11 cellular contexts compared by ENCODE assay signal in genomic region chr5:156942064-156942463, GRCh38. TPM values are rescaled to one million over a fixed set of nuclear protein-coding genes. Genes with fewer than 3 reads are reported as not detected.
DNase-seq lines count a peak whose midpoint lies in the region; ATAC-seq and TF ChIP-seq lines count a peak whose summit lies in the region.
"Had no signal": no experiment of that assay in that cellular context is flagged by ENCODE, and none has a peak within 500 bp of the region (broad histone marks: within the 10 kb centered on the region; RNA-seq: fewer than 3 reads in every experiment).

No MANE protein-coding gene starts in this region.

- WGBS in sigmoid colon, 2 donors, result 15 to 35% methylated on average over 2 of the region's 2 CpGs
- 47% methylated on average over 2 of the region's 2 CpGs for WGBS in prostate gland

- no peak overlapping the region for H3K4me3 ChIP-seq in sigmoid colon
- H3K4me3 ChIP-seq in prostate gland, result no peak overlapping the region

- peaks cover 41% of the 10 kb centered on the region for H3K4me1 Mint-ChIP-seq in activated T-cell treated with anti-CD3 and anti-CD28 coated beads, Interleukin-2, amount 50 U/mL, for 72 hours (ENCODE audit: low read depth)
- peaks cover 24% of the 10 kb centered on the region for H3K4me1 Mint-ChIP-seq in stimulated activated naive CD8-positive, alpha-beta T cell treated with anti-CD3 and anti-CD28 coated beads, Interleukin-15, Interleukin-2, amounts not matched to agents 100 ng/mL and 50 ng/mL, for 24 hours (ENCODE audit: low read depth)

- peak overlapping the region; percentile 42 to 62 for H3K4me3 Mint-ChIP-seq in activated T-cell treated with anti-CD3 and anti-CD28 coated beads, Interleukin-2, amount 50 U/mL, for 72 hours
- H3K4me3 Mint-ChIP-seq in stimulated activated naive CD8-positive, alpha-beta T cell treated with anti-CD3 and anti-CD28 coated beads, Interleukin-15, Interleukin-2, amounts not matched to agents 100 ng/mL and 50 ng/mL, for 24 hours, result no peak overlapping the region

- TF ChIP-seq EP300 in sigmoid colon (IDR thresholded peaks at IDR 0.05), result no peak

- H3K9me3 ChIP-seq in sigmoid colon (no peaks in the 10 kb centered on the region), prostate gland (no peaks in the 10 kb centered on the region)

- no peak for TF ChIP-seq CTCF in sigmoid colon (IDR thresholded peaks at IDR 0.05)
- no peak for TF ChIP-seq CTCF in prostate gland (IDR thresholded peaks at IDR 0.05)

- no peaks in the 10 kb centered on the region for H3K27me3 ChIP-seq in sigmoid colon
- H3K27me3 ChIP-seq in prostate gland (replicated peaks; ENCODE audit: insufficient read depth), result no peaks in the 10 kb centered on the region

- no peak for TF ChIP-seq POLR2A in sigmoid colon (IDR thresholded peaks at IDR 0.05)
- TF ChIP-seq POLR2A in prostate gland (IDR thresholded peaks at IDR 0.05), result no peak

- intact Hi-C loops in sigmoid colon (cut with DNase I) (no loop called here), prostate gland (cut with DNase I) (no loop called here)

- peaks cover 7 to 10% of the 10 kb centered on the region in 2 donors for H3K9me3 Mint-ChIP-seq in activated T-cell treated with anti-CD3 and anti-CD28 coated beads, Interleukin-2, amount 50 U/mL, for 72 hours
- H3K9me3 Mint-ChIP-seq in stimulated activated naive CD8-positive, alpha-beta T cell treated with anti-CD3 and anti-CD28 coated beads, Interleukin-15, Interleukin-2, amounts not matched to agents 100 ng/mL and 50 ng/mL, for 24 hours, result peaks cover 3% of the 10 kb centered on the region

- peak in 1 of 2 donors; percentile 25 for DNase-seq in activated T-cell treated with anti-CD3 and anti-CD28 coated beads, Interleukin-2, amount 50 U/mL, for 72 hours
- DNase-seq in activated T-cell treated with anti-CD3 and anti-CD28 coated beads, Interleukin-2, amount 50 U/mL, for 48 hours, result no peak
- DNase-seq in NCI-H69 (lab: John Stamatoyannopoulos, UW) (peak; percentile 17), sigmoid colon (no peak), amniotic stem cell (lab: John Stamatoyannopoulos, UW) (no peak), prostate gland (ENCODE audit: low spot score) (no peak)
- DNase-seq: activated CD4-positive, alpha-beta T cell treated with anti-CD3 and anti-CD28 coated beads, Interleukin-2, amount 50 U/mL, for 48 hours; NK-92 treated with Interleukin-12 subunit alpha and Interleukin-12 subunit beta, amount 100 ng/mL, for 24 hours had no signal

- peaks cover 6 to 15% of the 10 kb centered on the region in 2 donors for H3K36me3 Mint-ChIP-seq in activated T-cell treated with anti-CD3 and anti-CD28 coated beads, Interleukin-2, amount 50 U/mL, for 72 hours (ENCODE audit: insufficient read depth in 2 of 2)
- no peaks in the 10 kb centered on the region for H3K36me3 Mint-ChIP-seq in stimulated activated naive CD8-positive, alpha-beta T cell treated with anti-CD3 and anti-CD28 coated beads, Interleukin-15, Interleukin-2, amounts not matched to agents 100 ng/mL and 50 ng/mL, for 24 hours (ENCODE audit: low read depth)

- H3K36me3 ChIP-seq in sigmoid colon (no peaks in the 10 kb centered on the region), prostate gland (no peaks in the 10 kb centered on the region)

- no peaks in the 10 kb centered on the region for H3K4me1 ChIP-seq in sigmoid colon
- no peaks in the 10 kb centered on the region for H3K4me1 ChIP-seq in prostate gland (replicated peaks)

- peak; percentile 89 to 90 for ATAC-seq in activated T-cell treated with anti-CD3 and anti-CD28 coated beads, Interleukin-2, amount 50 U/mL, for 72 hours (replicated peaks in 1 of 2)
- peak; percentile 99 for ATAC-seq in HG02678 (IDR thresholded peaks at IDR 0.05; ENCODE audit: unreplicated experiment)

- no peaks in the 10 kb centered on the region for H3K27me3 Mint-ChIP-seq in activated T-cell treated with anti-CD3 and anti-CD28 coated beads, Interleukin-2, amount 50 U/mL, for 72 hours (ENCODE audit: low read depth)
- no peaks in the 10 kb centered on the region for H3K27me3 Mint-ChIP-seq in stimulated activated naive CD8-positive, alpha-beta T cell treated with anti-CD3 and anti-CD28 coated beads, Interleukin-15, Interleukin-2, amounts not matched to agents 100 ng/mL and 50 ng/mL, for 24 hours

- H3K27ac ChIP-seq in sigmoid colon, result no peak overlapping the region
- no peak overlapping the region for H3K27ac ChIP-seq in prostate gland

- H3K27ac Mint-ChIP-seq in activated T-cell treated with anti-CD3 and anti-CD28 coated beads, Interleukin-2, amount 50 U/mL, for 72 hours, result peak overlapping the region; percentile 82
- peak overlapping the region; percentile 85 for H3K27ac Mint-ChIP-seq in stimulated activated naive CD8-positive, alpha-beta T cell treated with anti-CD3 and anti-CD28 coated beads, Interleukin-15, Interleukin-2, amounts not matched to agents 100 ng/mL and 50 ng/mL, for 24 hours

RNA-seq across cellular contexts. Expression of gene TIMD4, which starts 21.0 kb away (rescaled TPM):
- total RNA-seq in activated T-cell treated with anti-CD3 and anti-CD28 coated beads, Interleukin-2, amount 50 U/mL, for 72 hours, result 10 to 100 TPM in 1 of 2 donors, 1 to 10 TPM in 1; 7.3 to 10.6 TPM
- 1 to 10 TPM in 1 of 4 donors, under 1 TPM in 1, not detected in 2; 0.66 to 1.1 TPM for total RNA-seq in sigmoid colon
- 1 to 10 TPM in 1 of 3 donors, not detected in 2; 7.3 TPM for polyA plus RNA-seq in sigmoid colon
- total RNA-seq in prostate gland, result 1 to 10 TPM; 1.2 to 7.5 TPM
- total RNA-seq: H4 had no signal
